ENCODE assay signal across 8 cellular contexts in genomic region chr20:25000268-25000801, GRCh38. TPM values are rescaled to one million over a fixed set of nuclear protein-coding genes. Genes with fewer than 3 reads are reported as not detected.
DNase-seq lines count a peak whose midpoint lies in the region; FAIRE-seq and TF ChIP-seq lines count a peak whose summit lies in the region.

No MANE protein-coding gene starts in this region.

- no peak for DNase-seq in activated CD4-positive, alpha-beta memory T cell treated with anti-CD3 and anti-CD28 coated beads for 36 hours
- no peak for DNase-seq in activated CD4-positive, alpha-beta memory T cell treated with anti-CD3 and anti-CD28 coated beads, Interleukin-2, amount 10 ng/mL, durations not matched to agents 7 days and 5 days
- peak; percentile 74 for DNase-seq in adipocyte (ENCODE audit: low read depth)
- peak; percentile 48 for DNase-seq in keratinocyte (ENCODE audit: low read depth, low spot score)
- DNase-seq in urothelium cell line (ENCODE audit: low spot score) = peak; percentile 65
- no peak for DNase-seq in activated naive CD4-positive, alpha-beta T cell (lab: John Stamatoyannopoulos, UW)
- DNase-seq in SHP77 (lab: John Stamatoyannopoulos, UW) = no peak
- DNase-seq in T-helper 9 cell = no peak

- H3K4me3 ChIP-seq in adipocyte (ENCODE audit: low read length) (no peak overlapping the region), keratinocyte (ENCODE audit: control insufficient read depth in 2 of 3, extremely low read depth in 1 of 3, insufficient read depth in 2 of 3, low read depth in 1 of 3, low read length in 3 of 3) (no peak overlapping the region)

- POLR2A ChIA-PET in activated CD4-positive, alpha-beta memory T cell treated with anti-CD3 and anti-CD28 coated beads for 36 hours (lab: Charles Lee) = no interaction called here
- POLR2A ChIA-PET in activated CD4-positive, alpha-beta memory T cell treated with anti-CD3 and anti-CD28 coated beads, Interleukin-2, amount 10 ng/mL, durations not matched to agents 7 days and 5 days (lab: Charles Lee) = no interaction called here

- H3K4me1 ChIP-seq in adipocyte (ENCODE audit: control insufficient read depth, insufficient read depth, low read length) (peaks cover 33% of the 10 kb centered on the region), keratinocyte (ENCODE audit: control insufficient read depth, extremely low read depth, insufficient read depth, low read length) (peaks cover 15% of the 10 kb centered on the region)

- intact Hi-C loops in activated CD4-positive, alpha-beta memory T cell treated with anti-CD3 and anti-CD28 coated beads for 36 hours (cut with micrococcal nuclease) = no loop called here

- H3K27me3 ChIP-seq in adipocyte (replicated peaks; ENCODE audit: control insufficient read depth, insufficient read depth, low read length) (no peaks in the 10 kb centered on the region), keratinocyte (ENCODE audit: control insufficient read depth, extremely low read depth, insufficient read depth, low read length) (peaks cover 7% of the 10 kb centered on the region)

- no peak overlapping the region for H3K4me3 Mint-ChIP-seq in activated CD4-positive, alpha-beta memory T cell treated with anti-CD3 and anti-CD28 coated beads for 36 hours
- H3K4me3 Mint-ChIP-seq in activated CD4-positive, alpha-beta memory T cell treated with anti-CD3 and anti-CD28 coated beads, Interleukin-2, amount 10 ng/mL, durations not matched to agents 7 days and 5 days = no peak overlapping the region

- peaks cover 5% of the 10 kb centered on the region for H3K4me1 Mint-ChIP-seq in activated CD4-positive, alpha-beta memory T cell treated with anti-CD3 and anti-CD28 coated beads for 36 hours (ENCODE audit: low read depth)
- H3K4me1 Mint-ChIP-seq in activated CD4-positive, alpha-beta memory T cell treated with anti-CD3 and anti-CD28 coated beads, Interleukin-2, amount 10 ng/mL, durations not matched to agents 7 days and 5 days = no peaks in the 10 kb centered on the region

- H3K9me3 Mint-ChIP-seq in activated CD4-positive, alpha-beta memory T cell treated with anti-CD3 and anti-CD28 coated beads for 36 hours = no peaks in the 10 kb centered on the region
- H3K9me3 Mint-ChIP-seq in activated CD4-positive, alpha-beta memory T cell treated with anti-CD3 and anti-CD28 coated beads, Interleukin-2, amount 10 ng/mL, durations not matched to agents 7 days and 5 days = no peaks in the 10 kb centered on the region

- CTCF ChIA-PET in activated CD4-positive, alpha-beta memory T cell treated with anti-CD3 and anti-CD28 coated beads for 36 hours (lab: Charles Lee) = interaction anchor here (2.1 to 3.1 kb wide), 2 partner anchors 65 to 179 kb away, joined by 12 to 18 read pairs; no protein-coding TSS in a partner anchor
- CTCF ChIA-PET in activated CD4-positive, alpha-beta memory T cell treated with anti-CD3 and anti-CD28 coated beads, Interleukin-2, amount 10 ng/mL, durations not matched to agents 7 days and 5 days (lab: Charles Lee) = interaction anchor here (1.2 kb wide), 1 partner anchor 65 kb away, joined by 4 read pairs; no protein-coding TSS in a partner anchor

- H3K9ac ChIP-seq in adipocyte (ENCODE audit: low read length) (no peak overlapping the region), keratinocyte (ENCODE audit: control insufficient read depth, extremely low read depth, insufficient read depth, low read length) (no peak overlapping the region)

- peak overlapping the region; percentile 47 for H3K27ac Mint-ChIP-seq in activated CD4-positive, alpha-beta memory T cell treated with anti-CD3 and anti-CD28 coated beads for 36 hours
- no peak overlapping the region for H3K27ac Mint-ChIP-seq in activated CD4-positive, alpha-beta memory T cell treated with anti-CD3 and anti-CD28 coated beads, Interleukin-2, amount 10 ng/mL, durations not matched to agents 7 days and 5 days

- peak overlapping the region; percentile 30 for H3K4me2 ChIP-seq in keratinocyte (ENCODE audit: control insufficient read depth, extremely low read depth, insufficient read depth, low read depth, low read length)

- TF ChIP-seq CTCF in keratinocyte (optimal IDR thresholded peaks at IDR 0.05 in 1 of 3, IDR thresholded peaks at IDR 0.05 in 1 of 3, conservative IDR thresholded peaks at IDR 0.05 in 1 of 3; ENCODE audit: extremely low read depth in 1 of 3, insufficient read depth in 2 of 3, low read length in 3 of 3) = peak in 2 of 3 experiments; percentile 19 to 24

- dilution Hi-C loops in keratinocyte (cut with MboI; ENCODE audit: extremely low pct_ligation_motif_present, low sequenced_read_pairs) = no loop called here

- H3K79me2 ChIP-seq in keratinocyte (ENCODE audit: control insufficient read depth, insufficient read depth, low read length) = no peaks in the 10 kb centered on the region

- H3K36me3 ChIP-seq in adipocyte (ENCODE audit: control insufficient read depth, insufficient read depth, low read length, severe bottlenecking) (peaks cover 3% of the 10 kb centered on the region), keratinocyte (ENCODE audit: control insufficient read depth in 2 of 2, extremely low read depth in 1 of 2, insufficient read depth in 2 of 2, low read length in 2 of 2) (no peaks in the 10 kb centered on the region)

- H3K27ac ChIP-seq in keratinocyte (ENCODE audit: control insufficient read depth, insufficient read depth, low read length) = peak overlapping the region; percentile 10

- FAIRE-seq in keratinocyte (lab: Jason Lieb, UNC) (peak; percentile 95), urothelium cell line (lab: Jason Lieb, UNC) (peak; percentile 27)

- no peaks in the 10 kb centered on the region for H4K20me1 ChIP-seq in keratinocyte (ENCODE audit: control insufficient read depth, extremely low read depth, insufficient read depth, low read length)

- H3K9me3 ChIP-seq in adipocyte (ENCODE audit: control insufficient read depth, low read length) (no peaks in the 10 kb centered on the region), keratinocyte (ENCODE audit: control insufficient read depth, low read depth, low read length) (no peaks in the 10 kb centered on the region)

- H3K27me3 Mint-ChIP-seq in activated CD4-positive, alpha-beta memory T cell treated with anti-CD3 and anti-CD28 coated beads for 36 hours = no peaks in the 10 kb centered on the region
- peaks cover 16% of the 10 kb centered on the region for H3K27me3 Mint-ChIP-seq in activated CD4-positive, alpha-beta memory T cell treated with anti-CD3 and anti-CD28 coated beads, Interleukin-2, amount 10 ng/mL, durations not matched to agents 7 days and 5 days

- H3K9me1 ChIP-seq in keratinocyte (ENCODE audit: control insufficient read depth, extremely low read depth, insufficient read depth, low read length) = no peaks in the 10 kb centered on the region

- H2AFZ ChIP-seq in keratinocyte (ENCODE audit: control insufficient read depth, low read length) = no peak overlapping the region

- peaks cover 13% of the 10 kb centered on the region for H3K36me3 Mint-ChIP-seq in activated CD4-positive, alpha-beta memory T cell treated with anti-CD3 and anti-CD28 coated beads for 36 hours
- H3K36me3 Mint-ChIP-seq in activated CD4-positive, alpha-beta memory T cell treated with anti-CD3 and anti-CD28 coated beads, Interleukin-2, amount 10 ng/mL, durations not matched to agents 7 days and 5 days (ENCODE audit: low read depth) = peaks cover 12% of the 10 kb centered on the region

RNA-seq across cellular contexts. Expression of gene APMAP, which starts 7.8 kb away (rescaled TPM):
- total RNA-seq in activated CD4-positive, alpha-beta memory T cell treated with anti-CD3 and anti-CD28 coated beads for 36 hours = 10 to 100 TPM; 45.5 to 46.6 TPM
- 10 to 100 TPM; 44.1 to 46.5 TPM for total RNA-seq in activated CD4-positive, alpha-beta memory T cell treated with anti-CD3 and anti-CD28 coated beads, Interleukin-2, amount 10 ng/mL, durations not matched to agents 7 days and 5 days
- polyA plus RNA-seq in keratinocyte = 43.2 to 51.9 TPM (median 48.9 TPM) in 3 replicates
- polyA plus RNA-seq in keratinocyte (2011; ENCODE audit: low read depth) = 28.5 TPM
- 19.4 and 21.7 TPM in 2 replicates for polyA plus RNA-seq in keratinocyte (2011; cell fraction: cytosol; rRNA removed)
- polyA plus RNA-seq in keratinocyte (2011; cell fraction: nucleus; rRNA removed) = 82.8 and 86.6 TPM in 2 replicates
- polyA plus RNA-seq in keratinocyte (2012; ENCODE audit: low replicate concordance) = 51.6 and 76.8 TPM in 2 replicates
- 20.3 to 21.1 TPM (median 20.9 TPM) in 3 replicates for polyA minus RNA-seq in keratinocyte
- 14.6 TPM for polyA minus RNA-seq in keratinocyte (2011; cell fraction: cytosol; rRNA and poly(A)+ RNA removed)
- polyA minus RNA-seq in keratinocyte (2011; cell fraction: nucleus; rRNA and poly(A)+ RNA removed) = 37.1 and 51.3 TPM in 2 replicates

RNA-seq across cellular contexts. Expression of gene CST7, which starts 51.3 kb away (rescaled TPM):
- total RNA-seq in activated CD4-positive, alpha-beta memory T cell treated with anti-CD3 and anti-CD28 coated beads for 36 hours = 10 to 100 TPM; 81.8 to 83.1 TPM
- total RNA-seq in activated CD4-positive, alpha-beta memory T cell treated with anti-CD3 and anti-CD28 coated beads, Interleukin-2, amount 10 ng/mL, durations not matched to agents 7 days and 5 days = 100 to 1,000 TPM; 178 to 182 TPM
- not detected in 3 replicates for polyA plus RNA-seq in keratinocyte
- not detected for polyA plus RNA-seq in keratinocyte (2011; ENCODE audit: low read depth)
- not detected in 2 replicates for polyA plus RNA-seq in keratinocyte (2011; cell fraction: cytosol; rRNA removed)
- polyA plus RNA-seq in keratinocyte (2011; cell fraction: nucleus; rRNA removed) = not detected in 2 replicates
- not detected in 2 replicates for polyA plus RNA-seq in keratinocyte (2012; ENCODE audit: low replicate concordance)
- not detected in 3 replicates for polyA minus RNA-seq in keratinocyte
- not detected for polyA minus RNA-seq in keratinocyte (2011; cell fraction: cytosol; rRNA and poly(A)+ RNA removed)
- not detected in 2 replicates for polyA minus RNA-seq in keratinocyte (2011; cell fraction: nucleus; rRNA and poly(A)+ RNA removed)

RNA-seq across cellular contexts. Expression of gene ACSS1, which starts 57.6 kb away (rescaled TPM):
- 10 to 100 TPM; 15.2 to 16.2 TPM for total RNA-seq in activated CD4-positive, alpha-beta memory T cell treated with anti-CD3 and anti-CD28 coated beads for 36 hours
- total RNA-seq in activated CD4-positive, alpha-beta memory T cell treated with anti-CD3 and anti-CD28 coated beads, Interleukin-2, amount 10 ng/mL, durations not matched to agents 7 days and 5 days = 10 to 100 TPM; 38.3 to 40.3 TPM
- polyA plus RNA-seq in keratinocyte = 1.1 to 1.7 TPM (median 1.5 TPM) in 3 replicates
- 0.27 TPM for polyA plus RNA-seq in keratinocyte (2011; ENCODE audit: low read depth)
- 0.57 and 0.64 TPM in 2 replicates for polyA plus RNA-seq in keratinocyte (2011; cell fraction: cytosol; rRNA removed)
- 1.4 and 1.8 TPM in 2 replicates for polyA plus RNA-seq in keratinocyte (2011; cell fraction: nucleus; rRNA removed)
- 1.3 and 1.4 TPM in 2 replicates for polyA plus RNA-seq in keratinocyte (2012; ENCODE audit: low replicate concordance)
- polyA minus RNA-seq in keratinocyte = 2.2 to 3.1 TPM (median 2.4 TPM) in 3 replicates
- 1.3 TPM for polyA minus RNA-seq in keratinocyte (2011; cell fraction: cytosol; rRNA and poly(A)+ RNA removed)
- polyA minus RNA-seq in keratinocyte (2011; cell fraction: nucleus; rRNA and poly(A)+ RNA removed) = 0.74 and 1.2 TPM in 2 replicates

Comparison
In these comparisons a context has a peak if more than half of its experiments do, and no peak if none do; other contexts are left out.
1. DNase-seq: peak in adipocyte (single experiment), keratinocyte (single experiment) and urothelium cell line (single experiment); none in activated CD4-positive, alpha-beta memory T cell treated with anti-CD3 and anti-CD28 coated beads for 36 hours (single experiment), activated CD4-positive, alpha-beta memory T cell treated with anti-CD3 and anti-CD28 coated beads, Interleukin-2, amount 10 ng/mL, durations not matched to agents 7 days and 5 days (single experiment), activated naive CD4-positive, alpha-beta T cell (0 of 4), SHP77 (0 of 2) and T-helper 9 cell (single experiment).